Comparison of ENCODE assay signal across 8 cellular contexts in genomic region chr20:36384022-36384619, GRCh38.
A peak's percentile ranks its signal among the peaks of the same experiment; 100 is the strongest.
DNase-seq lines count a peak whose midpoint lies in the region; ATAC-seq and TF ChIP-seq lines count a peak whose summit lies in the region.

No MANE protein-coding gene starts in this region.

- ATAC-seq in GM21526 (IDR thresholded peaks at IDR 0.05; ENCODE audit: low FRiP score, unreplicated experiment) = no peak

- no peak overlapping the region for H3K27ac ChIP-seq in CD4-positive, alpha-beta memory T cell (ENCODE audit: low read depth, low read length)
- H3K27ac ChIP-seq in KMS-11 (no peak overlapping the region), iPS DF 6.9 (ENCODE audit: low read length) (no peak overlapping the region)
- no peak overlapping the region for H3K27ac ChIP-seq in effector memory CD4-positive, alpha-beta T cell (ENCODE audit: insufficient read depth, low read length, poor library complexity, severe bottlenecking)

- H3K4me2 ChIP-seq in KMS-11 = no peak overlapping the region

- no peaks in the 10 kb centered on the region for H3K4me1 ChIP-seq in CD4-positive, alpha-beta memory T cell (ENCODE audit: insufficient read depth, low read length)
- no peaks in the 10 kb centered on the region for H3K4me1 ChIP-seq in KMS-11 (ENCODE audit: low read depth, poor library complexity, severe bottlenecking)
- H3K4me1 ChIP-seq in iPS DF 6.9 (ENCODE audit: control insufficient read depth, insufficient read depth, low read length) = no peaks in the 10 kb centered on the region
- H3K4me1 ChIP-seq in effector memory CD4-positive, alpha-beta T cell (ENCODE audit: control insufficient read depth, insufficient read depth, low read length, poor library complexity, severe bottlenecking) = no peaks in the 10 kb centered on the region

- H3K27ac Mint-ChIP-seq in CD4-positive, alpha-beta memory T cell = peak overlapping the region in 1 of 7 donors; percentile 14
- H3K27ac Mint-ChIP-seq in activated CD4-positive, alpha-beta memory T cell treated with anti-CD3 and anti-CD28 coated beads, Interleukin-2, amount 10 ng/mL, durations not matched to agents 7 days and 5 days = no peak overlapping the region

- H3K36me3 ChIP-seq in CD4-positive, alpha-beta memory T cell (ENCODE audit: insufficient read depth, low read length) = no peaks in the 10 kb centered on the region
- H3K36me3 ChIP-seq in KMS-11 (ENCODE audit: insufficient read depth) = no peaks in the 10 kb centered on the region
- H3K36me3 ChIP-seq in iPS DF 6.9 (ENCODE audit: control insufficient read depth, insufficient read depth, low read length) = no peaks in the 10 kb centered on the region
- H3K36me3 ChIP-seq in effector memory CD4-positive, alpha-beta T cell (ENCODE audit: control insufficient read depth, insufficient read depth, low read length) = no peaks in the 10 kb centered on the region

- no peak overlapping the region for H3K4me3 Mint-ChIP-seq in CD4-positive, alpha-beta memory T cell
- no peak overlapping the region for H3K4me3 Mint-ChIP-seq in activated CD4-positive, alpha-beta memory T cell treated with anti-CD3 and anti-CD28 coated beads, Interleukin-2, amount 10 ng/mL, durations not matched to agents 7 days and 5 days

- H3K9ac ChIP-seq in KMS-11 = no peak overlapping the region

- peak in 4 of 5 donors; percentile 6 to 21 (median 16) for DNase-seq in CD4-positive, alpha-beta memory T cell
- peak; percentile 53 for DNase-seq in activated CD4-positive, alpha-beta memory T cell treated with anti-CD3 and anti-CD28 coated beads, Interleukin-2, amount 10 ng/mL, durations not matched to agents 7 days and 5 days
- DNase-seq in iPS DF 6.9 (ENCODE audit: low read depth, low spot score) = peak; percentile 68
- DNase-seq in effector memory CD4-positive, alpha-beta T cell = no peak
- DNase-seq in NCI-H82 treated with DMSO at 0.1 percent for 48 hours (lab: John Stamatoyannopoulos, UW; ENCODE audit: unreplicated experiment) = no peak
- no peak for DNase-seq in C1 segment of cervical spinal cord (lab: John Stamatoyannopoulos, UW)

- intact Hi-C loops in CD4-positive, alpha-beta memory T cell (cut with micrococcal nuclease) = no loop called here

- POLR2A ChIA-PET in CD4-positive, alpha-beta memory T cell (lab: Charles Lee; ENCODE audit: partially characterized antibody) = no interaction called here
- POLR2A ChIA-PET in activated CD4-positive, alpha-beta memory T cell treated with anti-CD3 and anti-CD28 coated beads, Interleukin-2, amount 10 ng/mL, durations not matched to agents 7 days and 5 days (lab: Charles Lee) = no interaction called here

- peaks cover 15 to 30% of the 10 kb centered on the region in 2 donors for H3K27me3 Mint-ChIP-seq in CD4-positive, alpha-beta memory T cell
- H3K27me3 Mint-ChIP-seq in activated CD4-positive, alpha-beta memory T cell treated with anti-CD3 and anti-CD28 coated beads, Interleukin-2, amount 10 ng/mL, durations not matched to agents 7 days and 5 days = peaks cover 8% of the 10 kb centered on the region

- no peaks in the 10 kb centered on the region for H3K9me3 ChIP-seq in CD4-positive, alpha-beta memory T cell (ENCODE audit: control insufficient read depth in 1 of 2, low read length in 2 of 2)
- no peaks in the 10 kb centered on the region for H3K9me3 ChIP-seq in iPS DF 6.9 (ENCODE audit: control insufficient read depth, insufficient read depth, low read length)
- H3K9me3 ChIP-seq in effector memory CD4-positive, alpha-beta T cell (ENCODE audit: control insufficient read depth, low read length) = no peaks in the 10 kb centered on the region

- no peaks in the 10 kb centered on the region for H3K27me3 ChIP-seq in CD4-positive, alpha-beta memory T cell (ENCODE audit: insufficient read depth, low read length)
- H3K27me3 ChIP-seq in KMS-11 (ENCODE audit: insufficient read depth, low read depth) (peaks cover 68% of the 10 kb centered on the region), iPS DF 6.9 (ENCODE audit: control insufficient read depth, insufficient read depth, low read length) (no peaks in the 10 kb centered on the region)
- no peaks in the 10 kb centered on the region for H3K27me3 ChIP-seq in effector memory CD4-positive, alpha-beta T cell (replicated peaks; ENCODE audit: control insufficient read depth, insufficient read depth, low read length, poor library complexity, severe bottlenecking)

- peaks cover 0 to 3% (median 0%) of the 10 kb centered on the region in 8 donors for H3K9me3 Mint-ChIP-seq in CD4-positive, alpha-beta memory T cell
- H3K9me3 Mint-ChIP-seq in activated CD4-positive, alpha-beta memory T cell treated with anti-CD3 and anti-CD28 coated beads, Interleukin-2, amount 10 ng/mL, durations not matched to agents 7 days and 5 days = no peaks in the 10 kb centered on the region

- H3K4me3 ChIP-seq in CD4-positive, alpha-beta memory T cell (ENCODE audit: low read length in 2 of 2) = no peak overlapping the region
- no peak overlapping the region for H3K4me3 ChIP-seq in KMS-11 (IDR thresholded peaks at IDR 0.05; ENCODE audit: insufficient read depth, low read depth, low read length)
- H3K4me3 ChIP-seq in iPS DF 6.9 (ENCODE audit: low read length) = no peak overlapping the region
- no peak overlapping the region for H3K4me3 ChIP-seq in effector memory CD4-positive, alpha-beta T cell (ENCODE audit: insufficient read depth, low read depth, low read length, poor library complexity, severe bottlenecking)

- H3K36me3 Mint-ChIP-seq in CD4-positive, alpha-beta memory T cell = peaks cover 0 to 3% of the 10 kb centered on the region in 2 donors
- no peaks in the 10 kb centered on the region for H3K36me3 Mint-ChIP-seq in activated CD4-positive, alpha-beta memory T cell treated with anti-CD3 and anti-CD28 coated beads, Interleukin-2, amount 10 ng/mL, durations not matched to agents 7 days and 5 days (ENCODE audit: low read depth)

- H2AFZ ChIP-seq in KMS-11 (ENCODE audit: low read depth) = no peak overlapping the region

- no peaks in the 10 kb centered on the region for H3K79me2 ChIP-seq in KMS-11 (ENCODE audit: insufficient read depth, low read depth)

- CTCF ChIA-PET in CD4-positive, alpha-beta memory T cell (lab: Charles Lee; ENCODE audit: partially characterized antibody) = no interaction called here
- CTCF ChIA-PET in activated CD4-positive, alpha-beta memory T cell treated with anti-CD3 and anti-CD28 coated beads, Interleukin-2, amount 10 ng/mL, durations not matched to agents 7 days and 5 days (lab: Charles Lee) = no interaction called here

- TF ChIP-seq CTCF in KMS-11 (conservative IDR thresholded peaks at IDR 0.05; ENCODE audit: low read depth, low read length) = peak; percentile 36; the same call in 1 of the 2 replicates

- no peaks in the 10 kb centered on the region for H3K4me1 Mint-ChIP-seq in CD4-positive, alpha-beta memory T cell
- H3K4me1 Mint-ChIP-seq in activated CD4-positive, alpha-beta memory T cell treated with anti-CD3 and anti-CD28 coated beads, Interleukin-2, amount 10 ng/mL, durations not matched to agents 7 days and 5 days = no peaks in the 10 kb centered on the region

- no CpG with 5 or more reads among the region's 6 CpGs for WGBS in iPS DF 6.9 (ENCODE audit: insufficient coverage, insufficient read length)

- H4K20me1 ChIP-seq in KMS-11 (ENCODE audit: insufficient read depth) = no peaks in the 10 kb centered on the region

Comparison
In these comparisons a context has a peak if more than half of its experiments do, and no peak if none do; other contexts are left out.
1. DNase-seq: peak in CD4-positive, alpha-beta memory T cell (4 of 5), activated CD4-positive, alpha-beta memory T cell treated with anti-CD3 and anti-CD28 coated beads, Interleukin-2, amount 10 ng/mL, durations not matched to agents 7 days and 5 days (single experiment) and iPS DF 6.9 (single experiment); none in effector memory CD4-positive, alpha-beta T cell (0 of 3), NCI-H82 treated with DMSO at 0.1 percent for 48 hours (single experiment) and C1 segment of cervical spinal cord (0 of 14).